ENCODE assay signal across 8 cellular contexts in the genomic region with DNA sequence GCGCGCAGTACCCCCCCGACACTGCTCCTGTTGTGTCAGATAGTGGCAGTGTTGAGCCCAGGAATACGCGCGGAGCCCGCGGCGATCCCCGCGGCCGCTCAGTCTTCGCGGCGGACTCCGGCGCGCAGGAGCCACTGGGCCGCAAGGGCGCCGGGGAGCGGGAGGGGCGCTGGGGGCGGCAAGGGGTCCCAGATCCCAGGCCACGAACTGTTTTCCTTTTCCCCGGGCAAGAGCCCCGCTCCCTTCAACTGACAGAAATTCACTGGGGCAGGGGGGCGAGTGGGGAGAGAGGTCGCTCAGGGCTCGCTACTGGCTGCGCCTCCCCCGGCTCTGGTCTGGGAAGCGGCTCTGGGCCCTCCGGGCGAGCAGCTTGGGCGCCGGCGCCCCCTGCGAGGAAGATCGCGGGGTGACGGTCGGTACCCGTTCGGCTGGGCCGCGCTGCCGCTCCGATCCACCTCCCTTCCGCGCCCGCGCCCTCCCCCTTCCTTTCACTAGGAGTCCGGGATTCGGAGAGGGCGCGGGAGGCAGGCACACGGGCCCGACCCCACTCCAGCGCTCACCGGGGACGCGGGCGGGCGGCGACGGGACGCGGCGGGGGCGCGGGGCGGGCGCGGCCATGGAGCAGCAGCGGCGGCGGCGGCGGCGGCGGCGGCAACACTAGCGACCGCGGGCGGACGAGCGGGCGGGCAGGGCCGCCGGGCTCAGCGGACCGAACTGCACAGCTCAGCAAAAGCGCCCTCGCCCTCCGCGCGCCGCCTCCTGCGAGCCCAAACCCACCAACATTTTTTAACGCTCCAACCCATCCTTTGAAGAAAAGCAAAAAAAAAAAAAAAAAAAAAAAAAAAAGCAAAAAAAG. TPM values are rescaled to one million over a fixed set of nuclear protein-coding genes. Genes with fewer than 3 reads are reported as not detected.
DNase-seq lines count a peak whose midpoint lies in the region; ATAC-seq and TF ChIP-seq lines count a peak whose summit lies in the region.

No MANE protein-coding gene starts in this region.

- H3K79me2 ChIP-seq in mammary epithelial cell (ENCODE audit: insufficient read depth, low read length) (peaks cover 33% of the 10 kb centered on the region), smooth muscle cell (ENCODE audit: low read depth) (peaks cover 28% of the 10 kb centered on the region)

- dilution Hi-C loops in mammary epithelial cell (cut with HindIII; ENCODE audit: low sequenced_read_pairs) = no loop called here

- intact Hi-C loops in mammary epithelial cell (cut with micrococcal nuclease) = loop anchor here (1.0 to 5.0 kb wide), 9 partner anchors 42 to 581 kb away; no protein-coding TSS in a partner anchor

- H3K4me3 ChIP-seq in mammary epithelial cell (replicated peaks in 1 of 3; ENCODE audit: insufficient read depth in 1 of 3, low read depth in 2 of 3, low read length in 3 of 3) = peak overlapping the region; percentile 78 to 95 (median 90)
- peak overlapping the region; percentile 94 for H3K4me3 ChIP-seq in smooth muscle cell

- H3K27ac ChIP-seq in VCaP = peak overlapping the region; percentile 96
- H3K27ac ChIP-seq in mammary epithelial cell (ENCODE audit: insufficient read depth, low read depth, low read length) = peak overlapping the region; percentile 63
- H3K27ac ChIP-seq in smooth muscle cell (ENCODE audit: low read depth) = peak overlapping the region; percentile 84

- H3K27me3 ChIP-seq in mammary epithelial cell (ENCODE audit: insufficient read depth, low read length) = no peaks in the 10 kb centered on the region
- H3K27me3 ChIP-seq in smooth muscle cell (ENCODE audit: low read depth) = no peaks in the 10 kb centered on the region

- TF ChIP-seq CTCF in VCaP (conservative IDR thresholded peaks at IDR 0.05) (peak; percentile 82), mammary epithelial cell (conservative IDR thresholded peaks at IDR 0.05 in 1 of 2, IDR thresholded peaks at IDR 0.05 in 1 of 2; ENCODE audit: extremely low read depth in 1 of 2, insufficient read depth in 1 of 2, low read depth in 1 of 2, low read length in 2 of 2) (peak; percentile 60 to 69), smooth muscle cell (IDR thresholded peaks at IDR 0.05; ENCODE audit: borderline replicate concordance, insufficient read depth, poor library complexity, severe bottlenecking) (peak; percentile 40)

- DNase-seq in A172 (ENCODE audit: low spot score) (peak; percentile 22), NCI-H2029 (lab: John Stamatoyannopoulos, UW) (peak; percentile 67), mammary epithelial cell (peak; percentile 80), inferior parietal cortex (ENCODE audit: extremely low spot score) (peak; percentile 77), smooth muscle cell (lab: John Stamatoyannopoulos, UW; ENCODE audit: unreplicated experiment) (peak; percentile 85)

- H3F3A ChIP-seq in smooth muscle cell (ENCODE audit: low read depth) = peaks cover 11% of the 10 kb centered on the region

- in situ Hi-C loops in mammary epithelial cell (cut with MboI; ENCODE audit: low sequenced_read_pairs in 2 of 2) = loop anchor here (10.0 to 25.0 kb wide), 3 partner anchors 216 to 542 kb away; no protein-coding TSS in a partner anchor

- peak overlapping the region; percentile 86 for H2AFZ ChIP-seq in mammary epithelial cell (ENCODE audit: low read depth, low read length)
- peak overlapping the region; percentile 85 for H2AFZ ChIP-seq in smooth muscle cell (ENCODE audit: low read depth)

- H3K4me2 ChIP-seq in mammary epithelial cell (ENCODE audit: insufficient read depth, low read depth, low read length) = peak overlapping the region; percentile 89
- H3K4me2 ChIP-seq in smooth muscle cell = peak overlapping the region; percentile 93

- H3K36me3 ChIP-seq in mammary epithelial cell (ENCODE audit: insufficient read depth, low read length) = no peaks in the 10 kb centered on the region
- H3K36me3 ChIP-seq in smooth muscle cell (ENCODE audit: low read depth) = no peaks in the 10 kb centered on the region

- ATAC-seq in GM18511 (IDR thresholded peaks at IDR 0.05; ENCODE audit: unreplicated experiment) (peak; percentile 90), HG02981 (IDR thresholded peaks at IDR 0.05; ENCODE audit: unreplicated experiment) (peak; percentile 94)

- WGBS in mammary epithelial cell (ENCODE audit: low coverage, missing lambda C conversion rate) = 3% methylated on average over 13 of the region's 102 CpGs
- under 1% methylated on average over 81 of the region's 102 CpGs for WGBS in smooth muscle cell (ENCODE audit: low lambda C conversion rate)

- H3K9me3 ChIP-seq in mammary epithelial cell (replicated peaks; ENCODE audit: insufficient read depth, low read length) (no peaks in the 10 kb centered on the region), smooth muscle cell (replicated peaks; ENCODE audit: low read depth) (no peaks in the 10 kb centered on the region)

- no TSS peak for BruUV-seq in mammary epithelial cell (replicated peaks; lab: Mats Ljungman, UMichigan)

- CTCF ChIA-PET in mammary epithelial cell (lab: Charles Lee; ENCODE audit: low non-redundant PET) = interaction anchor here (0.6 to 0.7 kb wide), 4 partner anchors 111 to 534 kb away, joined by 3 to 33 read pairs (median 10); no protein-coding TSS in a partner anchor

- H4K20me1 ChIP-seq in mammary epithelial cell (ENCODE audit: insufficient read depth, low read length) (no peaks in the 10 kb centered on the region), smooth muscle cell (ENCODE audit: low read depth) (peaks cover 6% of the 10 kb centered on the region)

- H3K9ac ChIP-seq in mammary epithelial cell (ENCODE audit: insufficient read depth, low read length) (peak overlapping the region; percentile 74), smooth muscle cell (ENCODE audit: low read depth) (peak overlapping the region; percentile 93)

- H3K4me1 ChIP-seq in mammary epithelial cell (ENCODE audit: insufficient read depth, low read length) (peaks cover 30% of the 10 kb centered on the region), smooth muscle cell (ENCODE audit: low read depth) (peaks cover 36% of the 10 kb centered on the region)

RNA-seq across cellular contexts. Expression of a gene that starts 1.4 kb away (rescaled TPM):
- total RNA-seq in A172 (2014; rRNA removed; shearing (Covaris generic)) = 0.10 and 0.14 TPM in 2 replicates
- total RNA-seq in mammary epithelial cell (10 to 100 TPM; 23.2 to 34.7 TPM), smooth muscle cell (17.7 and 19.2 TPM in 2 replicates)
- polyA plus RNA-seq in mammary epithelial cell (7.4 TPM), smooth muscle cell (4.7 and 6.1 TPM in 2 replicates)
- 12.7 TPM for polyA minus RNA-seq in mammary epithelial cell

Comparison
In these comparisons a context has a peak if more than half of its experiments do, and no peak if none do; other contexts are left out.
1. Peak in every context shown above with its lines: DNase-seq, ATAC-seq, H3K4me3 ChIP-seq and H3K27ac ChIP-seq.
2. DNase-seq: peak in every context shown above with its lines; median percentile 85 in smooth muscle cell; 80 in mammary epithelial cell; 77 in inferior parietal cortex; 67 in NCI-H2029; 22 in A172.
3. RNA of a gene that starts 1.4 kb away (total RNA-seq): 23.2 to 34.7 TPM in mammary epithelial cell and 17.7 to 19.2 TPM in smooth muscle cell; 0.10 to 0.14 TPM in A172; every median in the first group is over 10 times any median in the second.